2 cellular contexts compared by ENCODE assay signal in genomic region chr14:49879683-49880204, GRCh38.
TF ChIP-seq lines count a peak whose summit lies in the region.

No MANE protein-coding gene starts in this region.

TF ChIP-seq in endothelial cell of umbilical vein, 7 proteins besides CTCF, POLR2A, EP300 and RAD21 (continued from another document):
- TF ChIP-seq MAX (IDR thresholded peaks at IDR 0.05; ENCODE audit: insufficient read depth, insufficient read length), result no peak

TF ChIP-seq in neural cell, 6 proteins besides CTCF, POLR2A, EP300 and RAD21 (continued from another document):
- TF ChIP-seq REST (IDR thresholded peaks at IDR 0.05; ENCODE audit: borderline replicate concordance), result no peak
- TF ChIP-seq EZH2 (IDR thresholded peaks at IDR 0.05; ENCODE audit: borderline replicate concordance, insufficient read depth, low read length, poor library complexity, severe bottlenecking), result no peak
- TF ChIP-seq POLR2AphosphoS5 (IDR thresholded peaks at IDR 0.05), result no peak
- TF ChIP-seq SMC3 (conservative IDR thresholded peaks at IDR 0.05; ENCODE audit: poor library complexity), result no peak
